In the genomic region with DNA sequence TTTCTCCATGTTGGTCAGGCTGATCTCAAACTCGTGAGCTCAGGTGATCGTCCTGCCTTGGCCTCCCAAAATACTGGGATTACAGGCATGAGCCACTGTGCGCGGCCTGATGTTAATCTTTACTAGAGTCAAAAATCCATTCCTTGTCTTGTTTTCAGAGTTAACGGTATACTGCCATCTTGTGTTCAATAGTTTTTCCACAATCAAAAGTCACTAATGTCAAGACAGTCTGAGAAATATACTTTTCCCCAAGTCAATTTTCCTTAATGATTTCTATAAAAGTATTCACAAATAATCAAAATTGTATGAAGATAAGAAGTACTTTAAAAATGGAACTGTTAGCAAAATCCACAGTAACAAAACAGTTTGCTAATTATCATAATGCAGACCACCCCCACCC, we compare ENCODE assay signal across 8 cellular contexts. TPM values are rescaled to one million over a fixed set of nuclear protein-coding genes. Genes with fewer than 3 reads are reported as not detected.
DNase-seq lines count a peak whose midpoint lies in the region; ATAC-seq, FAIRE-seq and TF ChIP-seq lines count a peak whose summit lies in the region.

No MANE protein-coding gene starts in this region.

- no peak for TF ChIP-seq POLR2A in IMR-90 (IDR thresholded peaks at IDR 0.05; ENCODE audit: low read depth, low read length)

- POLR2A ChIA-PET in IMR-90 (lab: Charles Lee; ENCODE audit: unreplicated experiment) = no interaction called here

- intact Hi-C loops in IMR-90 (cut with micrococcal nuclease) = loop anchor here (10.0 kb wide), 1 partner anchor 1186 kb away; no protein-coding TSS in a partner anchor
- intact Hi-C loops in activated T-helper 1 cell treated with anti-CD3 and anti-CD28 coated beads, Interleukin-12 subunit alpha, Interleukin-12 subunit beta, Interleukin-2, Interleukin-4 antibody, amounts not matched to agents 30 ng/mL and 10 ng/mL and 1 ng/mL, durations not matched to agents 14 hours and 24 hours and 36 hours (cut with micrococcal nuclease) = loop anchor here (1.0 to 5.0 kb wide), 2 partner anchors 8 to 404 kb away; partner anchors contain the start of gene CRBN
- intact Hi-C loops in head of caudate nucleus (cut with DNase I) = no loop called here

- no peak for DNase-seq in activated naive CD4-positive, alpha-beta T cell treated with anti-CD3 and anti-CD28 coated beads, Interleukin-2, amount 10 ng/mL, durations not matched to agents 7 days and 5 days
- DNase-seq in activated naive CD4-positive, alpha-beta T cell treated with anti-CD3 and anti-CD28 coated beads, Interleukin-2, amount 50 U/mL, for 16 hours = no peak
- DNase-seq in IMR-90 (peak; percentile 42), head of caudate nucleus (no peak), NK-92 (lab: John Stamatoyannopoulos, UW; ENCODE audit: unreplicated experiment) (no peak)
- no peak for DNase-seq in activated T-helper 1 cell treated with anti-CD3 and anti-CD28 coated beads, Interleukin-12 subunit alpha, Interleukin-12 subunit beta, Interleukin-2, Interleukin-4 antibody, amounts not matched to agents 30 ng/mL and 10 ng/mL and 1 ng/mL, durations not matched to agents 14 hours and 24 hours and 36 hours (ENCODE audit: low spot score)

- no peaks in the 10 kb centered on the region for H3K79me1 ChIP-seq in IMR-90 (ENCODE audit: low read depth in 1 of 2, low read length in 2 of 2)

- H2BK20ac ChIP-seq in IMR-90 (ENCODE audit: low read depth, low read length) = no peak overlapping the region

- no peak overlapping the region for H3K9ac ChIP-seq in IMR-90 (ENCODE audit: low read depth, low read length)

- no peak overlapping the region for H3K23ac ChIP-seq in IMR-90 (ENCODE audit: low read depth, low read length)

- peaks cover 56% of the 10 kb centered on the region for H3K4me1 Mint-ChIP-seq in activated naive CD4-positive, alpha-beta T cell treated with anti-CD3 and anti-CD28 coated beads, Interleukin-2, amount 10 ng/mL, durations not matched to agents 7 days and 5 days
- H3K4me1 Mint-ChIP-seq in activated T-helper 1 cell treated with anti-CD3 and anti-CD28 coated beads, Interleukin-12 subunit alpha, Interleukin-12 subunit beta, Interleukin-2, Interleukin-4 antibody, amounts not matched to agents 30 ng/mL and 10 ng/mL and 1 ng/mL, durations not matched to agents 14 hours and 24 hours and 36 hours (ENCODE audit: low read depth) = peaks cover 45% of the 10 kb centered on the region

- CTCF ChIA-PET in activated naive CD4-positive, alpha-beta T cell treated with anti-CD3 and anti-CD28 coated beads, Interleukin-2, amount 10 ng/mL, durations not matched to agents 7 days and 5 days (lab: Charles Lee) = interaction anchor here (0.7 to 1.3 kb wide), 3 partner anchors 11 to 43 kb away, joined by 3 to 4 read pairs (median 4); no protein-coding TSS in a partner anchor
- CTCF ChIA-PET in IMR-90 (lab: Yijun Ruan, JAX) = no interaction called here

- TF ChIP-seq CTCF in IMR-90 (conservative IDR thresholded peaks at IDR 0.05; ENCODE audit: low read depth, low read length) = peak; percentile 38

- no peaks in the 10 kb centered on the region for H3K27me3 ChIP-seq in IMR-90 (ENCODE audit: control insufficient read depth, insufficient read depth, low read length)

- no peak overlapping the region for H2BK5ac ChIP-seq in IMR-90 (ENCODE audit: low read depth, low read length, poor library complexity, severe bottlenecking)

- no peak overlapping the region for H2BK120ac ChIP-seq in IMR-90 (ENCODE audit: low read depth, low read length)

- dilution Hi-C loops in IMR-90 (cut with HindIII; ENCODE audit: low sequenced_read_pairs, unreplicated experiment) = no loop called here

- no peak overlapping the region for H3K4me3 ChIP-seq in IMR-90 (ENCODE audit: insufficient read depth, low read depth, low read length)

- H3K27ac ChIP-seq in IMR-90 (ENCODE audit: insufficient read depth, low read length) = no peak overlapping the region

- FAIRE-seq in islet of Langerhans (lab: Jason Lieb, UNC) = peak; percentile 91

- H2AFZ ChIP-seq in IMR-90 (replicated peaks; ENCODE audit: low read length, poor library complexity) = no peak overlapping the region

- H3K36me3 ChIP-seq in IMR-90 (ENCODE audit: control insufficient read depth, insufficient read depth, low read length) = peaks cover 25% of the 10 kb centered on the region

- peak overlapping the region; percentile 95 for H3K27ac Mint-ChIP-seq in activated naive CD4-positive, alpha-beta T cell treated with anti-CD3 and anti-CD28 coated beads, Interleukin-2, amount 10 ng/mL, durations not matched to agents 7 days and 5 days
- peak overlapping the region; percentile 27 for H3K27ac Mint-ChIP-seq in activated T-helper 1 cell treated with anti-CD3 and anti-CD28 coated beads, Interleukin-12 subunit alpha, Interleukin-12 subunit beta, Interleukin-2, Interleukin-4 antibody, amounts not matched to agents 30 ng/mL and 10 ng/mL and 1 ng/mL, durations not matched to agents 14 hours and 24 hours and 36 hours

- TF ChIP-seq RAD21 in IMR-90 (IDR thresholded peaks at IDR 0.05; ENCODE audit: low read length) = no peak

- H3K9me1 ChIP-seq in IMR-90 (ENCODE audit: insufficient read depth, low read length) = no peaks in the 10 kb centered on the region

- H3K4me1 ChIP-seq in IMR-90 (ENCODE audit: control insufficient read depth, insufficient read depth, low read length) = no peaks in the 10 kb centered on the region

- peaks cover 59% of the 10 kb centered on the region for H3K36me3 Mint-ChIP-seq in activated naive CD4-positive, alpha-beta T cell treated with anti-CD3 and anti-CD28 coated beads, Interleukin-2, amount 10 ng/mL, durations not matched to agents 7 days and 5 days
- H3K36me3 Mint-ChIP-seq in activated T-helper 1 cell treated with anti-CD3 and anti-CD28 coated beads, Interleukin-12 subunit alpha, Interleukin-12 subunit beta, Interleukin-2, Interleukin-4 antibody, amounts not matched to agents 30 ng/mL and 10 ng/mL and 1 ng/mL, durations not matched to agents 14 hours and 24 hours and 36 hours (ENCODE audit: low read depth) = peaks cover 45% of the 10 kb centered on the region

- H2BK15ac ChIP-seq in IMR-90 (ENCODE audit: low read depth, low read length) = no peak overlapping the region

- no peak overlapping the region for H3K56ac ChIP-seq in IMR-90 (ENCODE audit: extremely low read depth, insufficient read depth, low read length)

- no peak overlapping the region for H3K14ac ChIP-seq in IMR-90 (replicated peaks; ENCODE audit: low read depth, low read length)

- H4K20me1 ChIP-seq in IMR-90 (ENCODE audit: insufficient read depth, low read length) = no peaks in the 10 kb centered on the region

- no peaks in the 10 kb centered on the region for H3K9me3 ChIP-seq in IMR-90 (ENCODE audit: control insufficient read depth, insufficient read depth, low read length)

- H2AK5ac ChIP-seq in IMR-90 (ENCODE audit: low read depth, low read length) = no peak overlapping the region

- no TSS peak for BruUV-seq in IMR-90 (replicated peaks; lab: Mats Ljungman, UMichigan)

- H3K4ac ChIP-seq in IMR-90 (ENCODE audit: low read depth, low read length) = no peak overlapping the region

- H3K9me3 Mint-ChIP-seq in activated naive CD4-positive, alpha-beta T cell treated with anti-CD3 and anti-CD28 coated beads, Interleukin-2, amount 10 ng/mL, durations not matched to agents 7 days and 5 days = no peaks in the 10 kb centered on the region
- H3K9me3 Mint-ChIP-seq in activated T-helper 1 cell treated with anti-CD3 and anti-CD28 coated beads, Interleukin-12 subunit alpha, Interleukin-12 subunit beta, Interleukin-2, Interleukin-4 antibody, amounts not matched to agents 30 ng/mL and 10 ng/mL and 1 ng/mL, durations not matched to agents 14 hours and 24 hours and 36 hours = no peaks in the 10 kb centered on the region

- peak overlapping the region; percentile 41 for H3K4me3 Mint-ChIP-seq in activated naive CD4-positive, alpha-beta T cell treated with anti-CD3 and anti-CD28 coated beads, Interleukin-2, amount 10 ng/mL, durations not matched to agents 7 days and 5 days
- peak overlapping the region; percentile 66 for H3K4me3 Mint-ChIP-seq in activated T-helper 1 cell treated with anti-CD3 and anti-CD28 coated beads, Interleukin-12 subunit alpha, Interleukin-12 subunit beta, Interleukin-2, Interleukin-4 antibody, amounts not matched to agents 30 ng/mL and 10 ng/mL and 1 ng/mL, durations not matched to agents 14 hours and 24 hours and 36 hours

- in situ Hi-C loops in IMR-90 (cut with MboI; ENCODE audit: low sequenced_read_pairs) = no loop called here

- ATAC-seq in IMR-90 (ENCODE audit: low read depth) (peak; percentile 59), HG02642 (IDR thresholded peaks at IDR 0.05; ENCODE audit: poor library complexity, unreplicated experiment) (no peak)

- no peak overlapping the region for H4K8ac ChIP-seq in IMR-90 (ENCODE audit: low read depth in 2 of 2, low read length in 2 of 2)

- H3K4me2 ChIP-seq in IMR-90 (ENCODE audit: low read depth, low read length) = no peak overlapping the region

- H4K5ac ChIP-seq in IMR-90 (ENCODE audit: low read depth, low read length) = no peak overlapping the region

- H3K27me3 Mint-ChIP-seq in activated naive CD4-positive, alpha-beta T cell treated with anti-CD3 and anti-CD28 coated beads, Interleukin-2, amount 10 ng/mL, durations not matched to agents 7 days and 5 days = no peaks in the 10 kb centered on the region
- no peaks in the 10 kb centered on the region for H3K27me3 Mint-ChIP-seq in activated T-helper 1 cell treated with anti-CD3 and anti-CD28 coated beads, Interleukin-12 subunit alpha, Interleukin-12 subunit beta, Interleukin-2, Interleukin-4 antibody, amounts not matched to agents 30 ng/mL and 10 ng/mL and 1 ng/mL, durations not matched to agents 14 hours and 24 hours and 36 hours (ENCODE audit: insufficient read depth)

- H2AK9ac ChIP-seq in IMR-90 (replicated peaks; ENCODE audit: low read depth, low read length, poor library complexity) = no peak overlapping the region

- WGBS in IMR-90 (ENCODE audit: extremely low coverage in 2 of 2, insufficient read length in 1 of 2), 2 experiments = no CpG with 5 or more reads among the region's 5 CpGs

- H3K18ac ChIP-seq in IMR-90 (ENCODE audit: low read depth, low read length) = no peak overlapping the region

- no peak overlapping the region for H4K91ac ChIP-seq in IMR-90 (ENCODE audit: insufficient read depth, low read depth, low read length)

RNA-seq across cellular contexts. Expression of gene CRBN, which starts 8.5 kb away (rescaled TPM):
- total RNA-seq in IMR-90 (2012; rRNA removed) = 33.9 and 53.9 TPM in 2 replicates
- polyA plus RNA-seq in IMR-90 (2012; rRNA removed) = 15.3 and 21.8 TPM in 2 replicates
- 4.5 and 10.9 TPM in 2 replicates for polyA plus RNA-seq in IMR-90 (2012; cell fraction: cytosol; rRNA removed)
- 17.1 and 74.1 TPM in 2 replicates for polyA plus RNA-seq in IMR-90 (2012; cell fraction: nucleus; rRNA removed; ENCODE audit: low replicate concordance)
- total RNA-seq in activated T-helper 1 cell treated with anti-CD3 and anti-CD28 coated beads, Interleukin-12 subunit alpha, Interleukin-12 subunit beta, Interleukin-2, Interleukin-4 antibody, amounts not matched to agents 30 ng/mL and 10 ng/mL and 1 ng/mL, durations not matched to agents 14 hours and 24 hours and 36 hours = 36.8 and 42.5 TPM in 2 replicates

RNA-seq across cellular contexts. Expression of gene TRNT1, which starts 44.3 kb away (rescaled TPM):
- 11.8 and 25.0 TPM in 2 replicates for total RNA-seq in IMR-90 (2012; rRNA removed)
- 8.3 and 12.3 TPM in 2 replicates for polyA plus RNA-seq in IMR-90 (2012; rRNA removed)
- 2.2 and 2.3 TPM in 2 replicates for polyA plus RNA-seq in IMR-90 (2012; cell fraction: cytosol; rRNA removed)
- polyA plus RNA-seq in IMR-90 (2012; cell fraction: nucleus; rRNA removed; ENCODE audit: low replicate concordance) = 4.0 and 15.4 TPM in 2 replicates
- 52.4 and 53.5 TPM in 2 replicates for total RNA-seq in activated T-helper 1 cell treated with anti-CD3 and anti-CD28 coated beads, Interleukin-12 subunit alpha, Interleukin-12 subunit beta, Interleukin-2, Interleukin-4 antibody, amounts not matched to agents 30 ng/mL and 10 ng/mL and 1 ng/mL, durations not matched to agents 14 hours and 24 hours and 36 hours
